Comparison of ENCODE assay signal across 32 cellular contexts in the genomic region with DNA sequence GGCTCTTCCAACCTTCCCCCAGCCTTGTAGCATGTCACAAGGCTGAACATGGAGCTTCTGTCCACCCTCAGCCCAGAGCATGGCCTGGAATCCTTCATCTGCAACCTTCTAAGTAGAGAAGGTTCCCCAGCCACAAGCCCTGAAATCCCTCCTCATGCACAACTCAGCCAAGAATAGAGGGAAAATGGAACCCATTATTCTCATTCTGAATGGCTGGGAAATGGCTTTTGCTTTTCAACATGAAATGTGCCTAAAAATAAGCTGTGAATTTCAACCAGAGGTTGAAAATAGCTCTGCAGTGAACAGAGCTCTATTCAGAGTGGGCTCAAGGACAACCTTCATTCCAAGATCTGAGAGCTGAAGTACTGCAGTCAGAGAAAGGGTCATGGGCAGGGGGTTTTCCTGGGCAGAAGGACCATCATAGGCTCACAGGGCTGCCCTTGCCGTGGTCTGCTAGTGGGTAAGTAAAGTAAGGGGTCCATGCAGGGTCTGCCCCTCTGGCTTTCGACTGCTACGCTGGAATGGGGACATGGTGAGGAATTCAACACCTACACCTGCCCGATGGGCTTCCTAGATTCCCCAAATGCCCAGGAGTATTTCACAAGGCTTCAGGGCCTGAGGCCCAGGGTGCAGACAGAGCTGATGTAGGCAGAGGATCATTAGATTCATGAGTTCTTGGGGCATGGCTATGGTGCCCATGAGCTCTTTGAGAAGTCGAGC. TPM values are rescaled to one million over a fixed set of nuclear protein-coding genes. Genes with fewer than 3 reads are reported as not detected.
DNase-seq lines count a peak whose midpoint lies in the region; ATAC-seq lines count a peak whose summit lies in the region.
"Had no signal": no experiment of that assay in that cellular context is flagged by ENCODE, and none has a peak within 500 bp of the region (broad histone marks: within the 10 kb centered on the region; RNA-seq: fewer than 3 reads in every experiment).

No MANE protein-coding gene starts in this region.

- H3K4me1 ChIP-seq in BLaER1 treated with 17β-estradiol and CSF1 and Interleukin-3, amounts not matched to agents 10 nM and 100 nM = peaks cover 68 to 89% (median 76%) of the 10 kb centered on the region in 10 experiments
- H3K4me1 ChIP-seq in rectal smooth muscle tissue (ENCODE audit: control insufficient read depth, insufficient read depth, low read length) = no peaks in the 10 kb centered on the region
- H3K4me1 ChIP-seq: BE2C, colonic mucosa had no signal

- H3K36me3 Mint-ChIP-seq in activated T-helper 1 cell treated with anti-CD3 and anti-CD28 coated beads, Interleukin-12 subunit alpha, Interleukin-12 subunit beta, Interleukin-2, Interleukin-4 antibody, amounts not matched to agents 30 ng/mL and 10 ng/mL and 1 ng/mL, durations not matched to agents 14 hours and 24 hours and 36 hours (ENCODE audit: low read depth) = peaks cover 7% of the 10 kb centered on the region

- intact Hi-C loops in activated T-helper 1 cell treated with anti-CD3 and anti-CD28 coated beads, Interleukin-12 subunit alpha, Interleukin-12 subunit beta, Interleukin-2, Interleukin-4 antibody, amounts not matched to agents 30 ng/mL and 10 ng/mL and 1 ng/mL, durations not matched to agents 14 hours and 24 hours and 36 hours (cut with micrococcal nuclease) = no loop called here

- peaks cover 0 to 64% (median 33%) of the 10 kb centered on the region in 11 experiments; a peak in 13 of 22 replicates for H3K36me3 ChIP-seq in BLaER1 treated with 17β-estradiol and CSF1 and Interleukin-3, amounts not matched to agents 10 nM and 100 nM
- no peaks in the 10 kb centered on the region for H3K36me3 ChIP-seq in rectal smooth muscle tissue (ENCODE audit: control insufficient read depth, insufficient read depth, low read length)
- H3K36me3 ChIP-seq: colonic mucosa, ovary had no signal

- no peak overlapping the region for H3K4me3 ChIP-seq in BLaER1 treated with 17β-estradiol and CSF1 and Interleukin-3, amounts not matched to agents 10 nM and 100 nM
- no peak overlapping the region for H3K4me3 ChIP-seq in rectal smooth muscle tissue (ENCODE audit: low read length)
- H3K4me3 ChIP-seq: colonic mucosa, lung, ovary, smooth muscle cell had no signal

- peak overlapping the region in 1 of 11 experiments; percentile 7; a peak in 1 of 22 replicates for H3K9ac ChIP-seq in BLaER1 treated with 17β-estradiol and CSF1 and Interleukin-3, amounts not matched to agents 10 nM and 100 nM
- H3K9ac ChIP-seq in rectal smooth muscle tissue (ENCODE audit: low read length) = no peak overlapping the region

- H3K9me3 ChIP-seq in BLaER1 treated with 17β-estradiol and CSF1 and Interleukin-3, amounts not matched to agents 10 nM and 100 nM (replicated peaks in 1 of 11) = no peaks in the 10 kb centered on the region
- H3K9me3 ChIP-seq: BE2C, Caco-2, colonic mucosa, ovary had no signal

- no peak for ATAC-seq in HG03439 (IDR thresholded peaks at IDR 0.05; ENCODE audit: unreplicated experiment)
- ATAC-seq: activated CD8-positive, alpha-beta T cell treated with anti-CD3 and anti-CD28 coated beads, Interleukin-2, amount 10 ng/mL, durations not matched to agents 7 days and 5 days; activated T-helper 17 cell treated with anti-CD3 and anti-CD28 coated beads, Interleukin-2, amount 50 U/mL, for 72 hours; effector memory CD8-positive, alpha-beta T cell; stimulated activated naive CD8-positive, alpha-beta T cell treated with anti-CD3 and anti-CD28 coated beads, Interleukin-15, Interleukin-2, amounts not matched to agents 100 U/mL and 50 U/mL, for 24 hours had no signal

- no peak overlapping the region for H3K4me3 Mint-ChIP-seq in activated T-helper 1 cell treated with anti-CD3 and anti-CD28 coated beads, Interleukin-12 subunit alpha, Interleukin-12 subunit beta, Interleukin-2, Interleukin-4 antibody, amounts not matched to agents 30 ng/mL and 10 ng/mL and 1 ng/mL, durations not matched to agents 14 hours and 24 hours and 36 hours
- H3K4me3 Mint-ChIP-seq: activated CD8-positive, alpha-beta T cell treated with anti-CD3 and anti-CD28 coated beads, Interleukin-2, amount 10 ng/mL, durations not matched to agents 7 days and 5 days; activated T-helper 17 cell treated with anti-CD3 and anti-CD28 coated beads, Interleukin-2, amount 50 U/mL, for 72 hours; effector memory CD8-positive, alpha-beta T cell; nephron progenitor cell had no signal

- no peak for DNase-seq in activated T-helper 1 cell treated with anti-CD3 and anti-CD28 coated beads, Interleukin-12 subunit alpha, Interleukin-12 subunit beta, Interleukin-2, Interleukin-4 antibody, amounts not matched to agents 30 ng/mL and 10 ng/mL and 1 ng/mL, durations not matched to agents 14 hours and 24 hours and 36 hours (ENCODE audit: low spot score)
- DNase-seq in inferior parietal cortex (ENCODE audit: extremely low spot score) (peak; percentile 74), NCI-H446 (lab: John Stamatoyannopoulos, UW) (no peak)
- DNase-seq in activated effector memory CD4-positive, alpha-beta T cell treated with anti-CD3 and anti-CD28 coated beads, Interleukin-2, amount 50 U/mL, for 16 hours = no peak
- DNase-seq: ACHN; activated CD8-positive, alpha-beta T cell treated with anti-CD3 and anti-CD28 coated beads, Interleukin-2, amount 10 ng/mL, durations not matched to agents 7 days and 5 days; activated naive CD4-positive, alpha-beta T cell treated with anti-CD3 and anti-CD28 coated beads, Interleukin-2, amount 50 U/mL, for 16 hours; BE2C; Caco-2; colonic mucosa; DMS53; effector memory CD8-positive, alpha-beta T cell; HCEC 1CT; islet precursor cell; Kasumi-1; NCI-H1417 treated with DMSO at 0.1 percent for 48 hours; NCI-H2081 treated with DMSO at 0.1 percent for 48 hours; NCI-H226; NCI-H69; nephron progenitor cell; ovary; SHP77 treated with DMSO at 0.1 percent for 48 hours; stimulated activated CD4-positive, alpha-beta T cell treated with anti-CD3 and anti-CD28 coated beads, Interleukin-1b, Interleukin-23, amount 100 ng/mL, for 48 hours; stimulated activated naive CD8-positive, alpha-beta T cell treated with anti-CD3 and anti-CD28 coated beads, Interleukin-15, Interleukin-2, amounts not matched to agents 100 U/mL and 50 U/mL, for 24 hours; SW 1271; T-helper 9 cell had no signal

- no peaks in the 10 kb centered on the region for H3K27me3 Mint-ChIP-seq in activated T-helper 1 cell treated with anti-CD3 and anti-CD28 coated beads, Interleukin-12 subunit alpha, Interleukin-12 subunit beta, Interleukin-2, Interleukin-4 antibody, amounts not matched to agents 30 ng/mL and 10 ng/mL and 1 ng/mL, durations not matched to agents 14 hours and 24 hours and 36 hours (ENCODE audit: insufficient read depth)
- H3K27me3 Mint-ChIP-seq: activated T-helper 17 cell treated with anti-CD3 and anti-CD28 coated beads, Interleukin-2, amount 50 U/mL, for 72 hours; effector memory CD8-positive, alpha-beta T cell had no signal

- peak overlapping the region; percentile 86 to 99 (median 96) for H3K4me2 ChIP-seq in BLaER1 treated with 17β-estradiol and CSF1 and Interleukin-3, amounts not matched to agents 10 nM and 100 nM
- H3K4me2 ChIP-seq: smooth muscle cell had no signal

- peak overlapping the region; percentile 13 for H3K27ac Mint-ChIP-seq in activated T-helper 1 cell treated with anti-CD3 and anti-CD28 coated beads, Interleukin-12 subunit alpha, Interleukin-12 subunit beta, Interleukin-2, Interleukin-4 antibody, amounts not matched to agents 30 ng/mL and 10 ng/mL and 1 ng/mL, durations not matched to agents 14 hours and 24 hours and 36 hours
- H3K27ac Mint-ChIP-seq: activated CD8-positive, alpha-beta T cell treated with anti-CD3 and anti-CD28 coated beads, Interleukin-2, amount 10 ng/mL, durations not matched to agents 7 days and 5 days; activated T-helper 17 cell treated with anti-CD3 and anti-CD28 coated beads, Interleukin-2, amount 50 U/mL, for 72 hours had no signal

- H3K27me3 ChIP-seq in BLaER1 treated with 17β-estradiol and CSF1 and Interleukin-3, amounts not matched to agents 10 nM and 100 nM = no peaks in the 10 kb centered on the region
- H3K27me3 ChIP-seq in rectal smooth muscle tissue (ENCODE audit: control insufficient read depth, insufficient read depth, low read length) = no peaks in the 10 kb centered on the region
- H3K27me3 ChIP-seq: BE2C, colonic mucosa, ovary had no signal

- peak overlapping the region in 7 of 11 experiments; percentile 90 to 96 (median 95); a peak in 12 of 22 replicates for H3K27ac ChIP-seq in BLaER1 treated with 17β-estradiol and CSF1 and Interleukin-3, amounts not matched to agents 10 nM and 100 nM
- H3K27ac ChIP-seq in rectal smooth muscle tissue (ENCODE audit: low read depth, low read length) = peak overlapping the region; percentile 11
- H3K27ac ChIP-seq: colonic mucosa, ovary had no signal

- H4K20me1 ChIP-seq in BLaER1 treated with 17β-estradiol and CSF1 and Interleukin-3, amounts not matched to agents 10 nM and 100 nM = no peaks in the 10 kb centered on the region; a peak in 1 of 22 replicates

- H3K9me3 Mint-ChIP-seq in activated T-helper 1 cell treated with anti-CD3 and anti-CD28 coated beads, Interleukin-12 subunit alpha, Interleukin-12 subunit beta, Interleukin-2, Interleukin-4 antibody, amounts not matched to agents 30 ng/mL and 10 ng/mL and 1 ng/mL, durations not matched to agents 14 hours and 24 hours and 36 hours = no peaks in the 10 kb centered on the region
- H3K9me3 Mint-ChIP-seq: activated T-helper 17 cell treated with anti-CD3 and anti-CD28 coated beads, Interleukin-2, amount 50 U/mL, for 72 hours; effector memory CD8-positive, alpha-beta T cell; nephron progenitor cell had no signal

- H3K4me1 Mint-ChIP-seq in activated T-helper 1 cell treated with anti-CD3 and anti-CD28 coated beads, Interleukin-12 subunit alpha, Interleukin-12 subunit beta, Interleukin-2, Interleukin-4 antibody, amounts not matched to agents 30 ng/mL and 10 ng/mL and 1 ng/mL, durations not matched to agents 14 hours and 24 hours and 36 hours (ENCODE audit: low read depth) = peaks cover 30% of the 10 kb centered on the region
- H3K4me1 Mint-ChIP-seq: activated T-helper 17 cell treated with anti-CD3 and anti-CD28 coated beads, Interleukin-2, amount 50 U/mL, for 72 hours had no signal

RNA-seq across cellular contexts. Expression of gene POC1A, which starts 35.9 kb away (rescaled TPM):
- total RNA-seq in activated T-helper 1 cell treated with anti-CD3 and anti-CD28 coated beads, Interleukin-12 subunit alpha, Interleukin-12 subunit beta, Interleukin-2, Interleukin-4 antibody, amounts not matched to agents 30 ng/mL and 10 ng/mL and 1 ng/mL, durations not matched to agents 14 hours and 24 hours and 36 hours = 20.3 and 24.9 TPM in 2 replicates
